In genomic region chr15:31221936-31222515, GRCh38 we compare ENCODE assay signal across 15 cellular contexts.
DNase-seq lines count a peak whose midpoint lies in the region; ATAC-seq and TF ChIP-seq lines count a peak whose summit lies in the region.
"Had no signal": no experiment of that assay in that cellular context is flagged by ENCODE, and none has a peak within 500 bp of the region (broad histone marks: within the 10 kb centered on the region; RNA-seq: fewer than 3 reads in every experiment).

No MANE protein-coding gene starts in this region.

- H3K4me1 ChIP-seq in NT2/D1 (ENCODE audit: insufficient read depth, insufficient read length), result peaks cover 3% of the 10 kb centered on the region
- H3K4me1 ChIP-seq: pancreas had no signal

- peaks cover 13 to 23% of the 10 kb centered on the region in 2 donors for H3K4me1 Mint-ChIP-seq in natural killer cell treated with Interleukin-12 subunit alpha and Interleukin-12 subunit beta and Interleukin-15 and Interleukin-18, amount 100 ng/mL, for 72 hours (ENCODE audit: low read depth in 2 of 2)
- H3K4me1 Mint-ChIP-seq in natural killer cell, result peaks cover 15 to 45% of the 10 kb centered on the region in 2 donors

- H3K27me3 Mint-ChIP-seq in natural killer cell treated with Interleukin-12 subunit alpha and Interleukin-12 subunit beta and Interleukin-15 and Interleukin-18, amount 100 ng/mL, for 72 hours, result no peaks in the 10 kb centered on the region
- H3K27me3 Mint-ChIP-seq in natural killer cell (ENCODE audit: low read depth in 2 of 2), result no peaks in the 10 kb centered on the region
- H3K27me3 Mint-ChIP-seq: memory B cell had no signal

- intact Hi-C loops in natural killer cell (cut with micrococcal nuclease) (no loop called here), left colon (cut with DNase I, micrococcal nuclease) (no loop called here)

- no peak overlapping the region for H3K4me3 ChIP-seq in NT2/D1 (ENCODE audit: insufficient read length, low read depth)
- H3K4me3 ChIP-seq: pancreas had no signal

- no peak for TF ChIP-seq CTCF in natural killer cell (IDR thresholded peaks at IDR 0.05)

- ATAC-seq in natural killer cell treated with Interleukin-12 subunit alpha and Interleukin-12 subunit beta and Interleukin-15 and Interleukin-18, amount 100 ng/mL, for 72 hours, result no peak
- ATAC-seq in natural killer cell (no peak), left colon (peak; percentile 54), GM18517 (IDR thresholded peaks at IDR 0.05; ENCODE audit: unreplicated experiment) (no peak)

- H3K9me3 ChIP-seq in NT2/D1 (ENCODE audit: insufficient read depth, low read length), result no peaks in the 10 kb centered on the region; the same call in 1 of the 2 replicates
- H3K9me3 ChIP-seq: pancreas had no signal

- H3K27ac Mint-ChIP-seq in natural killer cell treated with Interleukin-12 subunit alpha and Interleukin-12 subunit beta and Interleukin-15 and Interleukin-18, amount 100 ng/mL, for 72 hours, result peak overlapping the region; percentile 37 to 85
- peak overlapping the region in 1 of 2 donors; percentile 10 for H3K27ac Mint-ChIP-seq in natural killer cell

- H3K4me3 Mint-ChIP-seq in natural killer cell treated with Interleukin-12 subunit alpha and Interleukin-12 subunit beta and Interleukin-15 and Interleukin-18, amount 100 ng/mL, for 72 hours, result no peak overlapping the region
- H3K4me3 Mint-ChIP-seq in natural killer cell, result no peak overlapping the region
- H3K4me3 Mint-ChIP-seq: brain had no signal

- H3K9ac ChIP-seq in NT2/D1 (ENCODE audit: insufficient read length, low read depth), result no peak overlapping the region

- no peaks in the 10 kb centered on the region for H3K36me3 ChIP-seq in NT2/D1 (ENCODE audit: insufficient read depth, insufficient read length, low read length)
- H3K36me3 ChIP-seq: pancreas had no signal

- no peaks in the 10 kb centered on the region for H3K9me3 Mint-ChIP-seq in natural killer cell treated with Interleukin-12 subunit alpha and Interleukin-12 subunit beta and Interleukin-15 and Interleukin-18, amount 100 ng/mL, for 72 hours
- H3K9me3 Mint-ChIP-seq in natural killer cell, result no peaks in the 10 kb centered on the region
- H3K9me3 Mint-ChIP-seq: memory B cell had no signal

- H3K36me3 Mint-ChIP-seq in natural killer cell treated with Interleukin-12 subunit alpha and Interleukin-12 subunit beta and Interleukin-15 and Interleukin-18, amount 100 ng/mL, for 72 hours, result no peaks in the 10 kb centered on the region
- H3K36me3 Mint-ChIP-seq in natural killer cell, result no peaks in the 10 kb centered on the region
- H3K36me3 Mint-ChIP-seq: brain had no signal

- no peak for DNase-seq in natural killer cell treated with Interleukin-12 subunit alpha and Interleukin-12 subunit beta and Interleukin-15 and Interleukin-18, amount 100 ng/mL, for 72 hours (ENCODE audit: low spot score)
- DNase-seq in natural killer cell, result no peak
- peak; percentile 22 for DNase-seq in NT2/D1 (ENCODE audit: low read depth, low spot score)
- no peak for DNase-seq in left colon
- DNase-seq in HuH-7 (ENCODE audit: low spot score), result no peak
- DNase-seq in NCI-H1105 (lab: John Stamatoyannopoulos, UW), result no peak
- DNase-seq in SW 1271 (lab: John Stamatoyannopoulos, UW), result no peak
- DNase-seq: activated naive CD4-positive, alpha-beta T cell treated with Interleukin-2 at 50 U/mL for 16 hours; effector CD4-positive, alpha-beta T cell; NCI-H1694 treated with DMSO at 0.1 percent for 48 hours; NCI-H82 had no signal

- H3K27me3 ChIP-seq in NT2/D1 (ENCODE audit: insufficient read depth, insufficient read length), result no peaks in the 10 kb centered on the region
- H3K27me3 ChIP-seq: pancreas had no signal
